9 cellular contexts compared by ENCODE assay signal in the genomic region with DNA sequence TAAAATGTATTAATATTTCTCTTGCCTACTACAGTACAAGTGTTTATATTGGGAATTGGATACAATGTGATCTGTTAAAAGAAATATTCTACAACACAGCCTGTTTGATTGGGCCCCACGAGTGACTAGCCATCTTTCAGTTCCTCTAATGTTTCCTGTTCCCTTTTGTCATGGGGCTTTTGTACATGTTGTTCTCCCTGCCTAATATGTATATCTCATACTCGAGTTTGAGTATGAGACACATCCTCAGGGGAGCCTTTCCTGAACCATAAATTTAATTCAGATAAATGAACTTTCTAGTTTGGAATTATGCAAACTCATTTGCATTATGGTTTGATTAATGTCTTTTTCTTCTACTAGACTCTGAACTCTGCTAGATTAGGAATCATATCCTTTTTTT.
DNase-seq lines count a peak whose midpoint lies in the region; ATAC-seq and TF ChIP-seq lines count a peak whose summit lies in the region.
"Had no signal": no experiment of that assay in that cellular context is flagged by ENCODE, and none has a peak within 500 bp of the region (broad histone marks: within the 10 kb centered on the region; RNA-seq: fewer than 3 reads in every experiment).

No MANE protein-coding gene starts in this region.

- H3K27ac Mint-ChIP-seq in CD14-positive monocyte, result peak overlapping the region; percentile 92 to 98 (median 96)

- WGBS in esophagus muscularis mucosa, result 6% methylated on average over 2 of the region's 2 CpGs
- 57% methylated on average over 1 of the region's 2 CpGs for WGBS in mesenchymal stem cell

- no peak for TF ChIP-seq POLR2A in esophagus muscularis mucosa (IDR thresholded peaks at IDR 0.05; ENCODE audit: low read depth)

- no peak overlapping the region for H2BK15ac ChIP-seq in mesenchymal stem cell (ENCODE audit: low read depth, poor library complexity, severe bottlenecking)

- no peak overlapping the region for H3K9ac ChIP-seq in mesenchymal stem cell (ENCODE audit: low read length)

- H2AFZ ChIP-seq in mesenchymal stem cell (ENCODE audit: low read depth, low read length), result no peak overlapping the region

- H2BK120ac ChIP-seq in mesenchymal stem cell (ENCODE audit: low read depth, low read length), result no peak overlapping the region

- H3K14ac ChIP-seq in mesenchymal stem cell (ENCODE audit: low read length in 2 of 2), result no peak overlapping the region

- intact Hi-C loops in CD14-positive monocyte (cut with micrococcal nuclease) (loop anchor here in 1 of 2 donors (5.0 kb wide), 2 partner anchors 64 to 204 kb away; a partner anchor contains a TSS), esophagus muscularis mucosa (cut with DNase I) (no loop called here)

- no peak overlapping the region for H2AK5ac ChIP-seq in mesenchymal stem cell (ENCODE audit: low read length, severe bottlenecking)

- H3K4me1 ChIP-seq in esophagus muscularis mucosa (peaks cover 36 to 48% (median 44%) of the 10 kb centered on the region in 4 donors), mesenchymal stem cell (ENCODE audit: control insufficient read depth, insufficient read depth, low read depth, low read length) (no peaks in the 10 kb centered on the region)

- H2BK12ac ChIP-seq in mesenchymal stem cell (ENCODE audit: low read length in 2 of 2), result no peak overlapping the region

- no peak for TF ChIP-seq EP300 in esophagus muscularis mucosa (IDR thresholded peaks at IDR 0.05)

- no peaks in the 10 kb centered on the region for H3K27me3 Mint-ChIP-seq in CD14-positive monocyte (ENCODE audit: low read depth in 3 of 3)

- ATAC-seq in GM19463 (IDR thresholded peaks at IDR 0.05; ENCODE audit: unreplicated experiment) (peak; percentile 91), HG03442 (IDR thresholded peaks at IDR 0.05; ENCODE audit: unreplicated experiment) (peak; percentile 93)

- TF ChIP-seq CTCF in CD14-positive monocyte (IDR thresholded peaks at IDR 0.05) (no peak), esophagus muscularis mucosa (IDR thresholded peaks at IDR 0.05) (no peak)

- H3K4me3 Mint-ChIP-seq in CD14-positive monocyte, result peak overlapping the region in 1 of 2 donors; percentile 81

- no peak overlapping the region for H4K8ac ChIP-seq in mesenchymal stem cell (ENCODE audit: low read length)

- H3K27ac ChIP-seq in esophagus muscularis mucosa (replicated peaks in 1 of 4) (peak overlapping the region; percentile 14 to 47 (median 26)), mesenchymal stem cell (ENCODE audit: low read length, poor library complexity, severe bottlenecking) (no peak overlapping the region)
- H3K27ac ChIP-seq: VCaP had no signal

- no peak overlapping the region for H2BK5ac ChIP-seq in mesenchymal stem cell (ENCODE audit: low read depth, low read length, poor library complexity, severe bottlenecking)

- no peak overlapping the region for H3K4me2 ChIP-seq in mesenchymal stem cell (ENCODE audit: low read length, poor library complexity, severe bottlenecking)

- peaks cover 0 to 7% (median 6%) of the 10 kb centered on the region in 7 donors for H3K9me3 Mint-ChIP-seq in CD14-positive monocyte

- no peak overlapping the region for H3K4ac ChIP-seq in mesenchymal stem cell (ENCODE audit: low read depth in 1 of 2, low read length in 2 of 2)

- H3K4me3 ChIP-seq in esophagus muscularis mucosa, result no peak overlapping the region
- H3K4me3 ChIP-seq in mesenchymal stem cell (ENCODE audit: insufficient read depth in 1 of 2, low read depth in 1 of 2, low read length in 2 of 2), result no peak overlapping the region

- H3K9me3 ChIP-seq in esophagus muscularis mucosa (no peaks in the 10 kb centered on the region), mesenchymal stem cell (ENCODE audit: control insufficient read depth, low read length) (no peaks in the 10 kb centered on the region)

- H3K18ac ChIP-seq in mesenchymal stem cell (ENCODE audit: low read depth in 1 of 2, low read length in 2 of 2), result no peak overlapping the region

- peaks cover 41 to 45% of the 10 kb centered on the region in 2 donors for H3K36me3 Mint-ChIP-seq in CD14-positive monocyte

- no peaks in the 10 kb centered on the region for H3K36me3 ChIP-seq in esophagus muscularis mucosa
- peaks cover 1 to 24% of the 10 kb centered on the region in 2 experiments for H3K36me3 ChIP-seq in mesenchymal stem cell (ENCODE audit: control insufficient read depth in 1 of 2, insufficient read depth in 2 of 2, low read depth in 1 of 2, low read length in 2 of 2)

- H4K91ac ChIP-seq in mesenchymal stem cell (ENCODE audit: low read length), result no peak overlapping the region

- H3K79me1 ChIP-seq in mesenchymal stem cell (replicated peaks; ENCODE audit: low read length, poor library complexity, severe bottlenecking), result peaks cover 11% of the 10 kb centered on the region

- peaks cover 55% of the 10 kb centered on the region for H3K4me1 Mint-ChIP-seq in CD14-positive monocyte

- DNase-seq in CD14-positive monocyte (ENCODE audit: low spot score) (peak; percentile 61), esophagus muscularis mucosa (ENCODE audit: extremely low spot score) (no peak), DMS79 treated with DMSO at 0.1 percent for 48 hours (lab: John Stamatoyannopoulos, UW) (no peak), mesenchymal stem cell (no peak), cortex of kidney (lab: John Stamatoyannopoulos, UW) (no peak)
- no peak for DNase-seq in NK-92 treated with Interleukin-12 subunit alpha and Interleukin-12 subunit beta, amount 100 ng/mL, for 24 hours (lab: John Stamatoyannopoulos, UW)

- H3K23ac ChIP-seq in mesenchymal stem cell (ENCODE audit: low read length in 2 of 2), result no peak overlapping the region

- H3K27me3 ChIP-seq in esophagus muscularis mucosa (no peaks in the 10 kb centered on the region), mesenchymal stem cell (ENCODE audit: control insufficient read depth in 1 of 2, insufficient read depth in 1 of 2, low read length in 2 of 2) (no peaks in the 10 kb centered on the region)
